In the genomic region with DNA sequence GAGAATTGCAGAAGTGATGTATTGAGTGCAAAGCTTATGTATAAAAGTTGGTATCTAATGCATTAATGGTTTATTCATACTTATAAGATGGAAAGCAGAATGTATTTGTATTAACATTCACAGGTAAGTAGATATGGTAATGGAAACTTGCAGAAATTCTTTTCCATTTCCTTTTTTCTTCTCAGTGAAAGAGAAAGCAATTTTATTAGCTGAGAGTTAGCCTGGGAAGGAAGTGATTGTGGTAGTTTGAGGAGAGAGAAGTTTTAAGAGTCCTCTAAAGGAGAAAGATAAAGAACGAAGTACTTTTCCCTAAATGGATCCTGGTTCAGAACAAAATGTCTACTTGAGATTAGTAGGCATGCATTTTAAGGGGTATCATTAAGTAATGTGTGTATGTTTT, we compare ENCODE assay signal across 1 cellular context.
TF ChIP-seq lines count a peak whose summit lies in the region.

No MANE protein-coding gene starts in this region.

TF ChIP-seq in HCT116, 20 proteins besides CTCF, POLR2A, EP300 and RAD21:
- TF ChIP-seq CBX3 (IDR thresholded peaks at IDR 0.05; ENCODE audit: low read depth) = no peak
